In genomic region chr15:66700802-66701421, GRCh38 we compare ENCODE assay signal across 8 cellular contexts. TPM values are rescaled to one million over a fixed set of nuclear protein-coding genes. Genes with fewer than 3 reads are reported as not detected.
DNase-seq lines count a peak whose midpoint lies in the region; ATAC-seq, FAIRE-seq and TF ChIP-seq lines count a peak whose summit lies in the region.

No MANE protein-coding gene starts in this region.

- peak overlapping the region; percentile 87 to 94 (median 91) for H3K4me3 Mint-ChIP-seq in naive thymus-derived CD8-positive, alpha-beta T cell
- H3K4me3 Mint-ChIP-seq in stimulated activated memory B cell treated with anti-CD40 and anti-IgM and Interleukin-4, amounts not matched to agents 10 μg/mL and 1 μg/mL and 100 μg/mL, for 72 hours: peak overlapping the region; percentile 82

- DNase-seq in COR-L47 (lab: John Stamatoyannopoulos, UW) (peak; percentile 93), KBM-7 (peak; percentile 99), RCC 7860 (ENCODE audit: low spot score) (peak; percentile 86), activated T-helper 1 cell treated with Interleukin-2 at 50 U/mL for 16 hours (ENCODE audit: low read depth) (peak; percentile 74), fibroblast of lung (ENCODE audit: low read depth in 2 of 2) (peak; percentile 94 to 95)
- peak; percentile 61 to 95 (median 84) for DNase-seq in naive thymus-derived CD8-positive, alpha-beta T cell

- peaks cover 0 to 3% (median 0%) of the 10 kb centered on the region in 3 donors for H3K36me3 Mint-ChIP-seq in naive thymus-derived CD8-positive, alpha-beta T cell
- H3K36me3 Mint-ChIP-seq in stimulated activated memory B cell treated with anti-CD40 and anti-IgM and Interleukin-4, amounts not matched to agents 10 μg/mL and 1 μg/mL and 100 μg/mL, for 72 hours: no peaks in the 10 kb centered on the region

- H3K9me3 Mint-ChIP-seq in naive thymus-derived CD8-positive, alpha-beta T cell: no peaks in the 10 kb centered on the region
- no peaks in the 10 kb centered on the region for H3K9me3 Mint-ChIP-seq in stimulated activated memory B cell treated with anti-CD40 and anti-IgM and Interleukin-4, amounts not matched to agents 10 μg/mL and 1 μg/mL and 100 μg/mL, for 72 hours

- peak overlapping the region; percentile 75 for H3K27ac ChIP-seq in fibroblast of lung (ENCODE audit: insufficient read depth, low read length)

- H3K27me3 Mint-ChIP-seq in naive thymus-derived CD8-positive, alpha-beta T cell: peaks cover 4 to 28% (median 14%) of the 10 kb centered on the region in 5 donors
- peaks cover 21% of the 10 kb centered on the region for H3K27me3 Mint-ChIP-seq in stimulated activated memory B cell treated with anti-CD40 and anti-IgM and Interleukin-4, amounts not matched to agents 10 μg/mL and 1 μg/mL and 100 μg/mL, for 72 hours

- no peaks in the 10 kb centered on the region for H3K36me3 ChIP-seq in fibroblast of lung (ENCODE audit: control insufficient read depth, insufficient read depth, low read length)

- H3K4me2 ChIP-seq in fibroblast of lung (ENCODE audit: extremely low read depth, insufficient read depth, low read length): peak overlapping the region; percentile 89

- peak overlapping the region; percentile 85 for H2AFZ ChIP-seq in fibroblast of lung (ENCODE audit: low read length)

- peaks cover 15% of the 10 kb centered on the region for H3K4me1 ChIP-seq in fibroblast of lung (ENCODE audit: control insufficient read depth, extremely low read depth, insufficient read depth, low read length)

- peak overlapping the region; percentile 58 to 72 (median 62) for H3K4me3 ChIP-seq in fibroblast of lung (replicated peaks in 1 of 4; ENCODE audit: control extremely low read depth in 1 of 4, insufficient read depth in 1 of 4, low read depth in 3 of 4, low read length in 4 of 4)

- no peaks in the 10 kb centered on the region for H3K27me3 ChIP-seq in fibroblast of lung (ENCODE audit: control insufficient read depth, insufficient read depth, low read length)

- peaks cover 34% of the 10 kb centered on the region for H3K79me2 ChIP-seq in fibroblast of lung (ENCODE audit: control insufficient read depth, insufficient read depth, low read length)

- peak; percentile 55 for ATAC-seq in GM21447 (IDR thresholded peaks at IDR 0.05; ENCODE audit: unreplicated experiment)
- ATAC-seq in naive thymus-derived CD8-positive, alpha-beta T cell: peak; percentile 73 to 80
- peak; percentile 92 for ATAC-seq in stimulated activated memory B cell treated with anti-CD40 and anti-IgM and Interleukin-4, amounts not matched to agents 10 μg/mL and 1 μg/mL and 100 μg/mL, for 72 hours

- no peak for FAIRE-seq in RCC 7860 (lab: Jason Lieb, UNC)

- no peak for TF ChIP-seq CTCF in fibroblast of lung (conservative IDR thresholded peaks at IDR 0.05 in 1 of 2, IDR thresholded peaks at IDR 0.05 in 1 of 2; ENCODE audit: low read depth in 1 of 2, low read length in 2 of 2)

- peak overlapping the region in 7 of 10 donors; percentile 41 to 91 (median 83) for H3K27ac Mint-ChIP-seq in naive thymus-derived CD8-positive, alpha-beta T cell
- no peak overlapping the region for H3K27ac Mint-ChIP-seq in stimulated activated memory B cell treated with anti-CD40 and anti-IgM and Interleukin-4, amounts not matched to agents 10 μg/mL and 1 μg/mL and 100 μg/mL, for 72 hours

- no peaks in the 10 kb centered on the region for H3K9me3 ChIP-seq in fibroblast of lung (ENCODE audit: control insufficient read depth, insufficient read depth, low read depth, low read length)

- POLR2A ChIA-PET in naive thymus-derived CD8-positive, alpha-beta T cell (lab: Charles Lee): interaction anchor here (0.5 to 1.6 kb wide), 6 partner anchors 11 to 841 kb away, joined by 3 to 5 read pairs (median 4); no protein-coding TSS in a partner anchor

- peak overlapping the region; percentile 55 for H3K9ac ChIP-seq in fibroblast of lung (ENCODE audit: insufficient read depth, low read length)

- in situ Hi-C loops in KBM-7 (cut with MboI; ENCODE audit: low pct_unique_long_range_greater_than_20kb, low sequenced_read_pairs): no loop called here

- no peaks in the 10 kb centered on the region for H4K20me1 ChIP-seq in fibroblast of lung (ENCODE audit: control insufficient read depth, extremely low read depth, insufficient read depth, low read length)

- H3K4me1 Mint-ChIP-seq in naive thymus-derived CD8-positive, alpha-beta T cell: peaks cover 7 to 19% (median 14%) of the 10 kb centered on the region in 4 donors
- peaks cover 23% of the 10 kb centered on the region for H3K4me1 Mint-ChIP-seq in stimulated activated memory B cell treated with anti-CD40 and anti-IgM and Interleukin-4, amounts not matched to agents 10 μg/mL and 1 μg/mL and 100 μg/mL, for 72 hours

RNA-seq across cellular contexts. Expression of gene SMAD6, which starts 1.1 kb away (rescaled TPM):
- 8.7 and 8.9 TPM in 2 replicates for total RNA-seq in fibroblast of lung
- 1.2 and 2.1 TPM in 2 replicates for polyA plus RNA-seq in fibroblast of lung
- 2.8 and 5.5 TPM in 2 replicates for polyA plus RNA-seq in fibroblast of lung (2012)
- polyA minus RNA-seq in fibroblast of lung (ENCODE audit: low replicate concordance): 2.2 and 7.6 TPM in 2 replicates
- total RNA-seq in naive thymus-derived CD8-positive, alpha-beta T cell: under 1 TPM; 0.08 to 0.16 TPM
- polyA plus RNA-seq in naive thymus-derived CD8-positive, alpha-beta T cell: not detected

Comparison
In these comparisons a context has a peak if more than half of its experiments do, and no peak if none do; other contexts are left out.
1. Peak in every context shown above with its lines: DNase-seq, ATAC-seq, H3K4me3 ChIP-seq and H3K27ac ChIP-seq.